In genomic region chr7:98057157-98057556, GRCh38 we compare ENCODE assay signal across 2 cellular contexts.
TF ChIP-seq lines count a peak whose summit lies in the region.

No MANE protein-coding gene starts in this region.

TF ChIP-seq in HEK293, 187 proteins besides CTCF, POLR2A, EP300 and RAD21:
- TF ChIP-seq ZNF121 (tag by site-specific recombination; IDR thresholded peaks at IDR 0.05): peak; percentile 86
- no peak for TF ChIP-seq SP2 (tag by site-specific recombination; IDR thresholded peaks at IDR 0.05)

TF ChIP-seq in H1, 55 proteins besides CTCF, POLR2A, EP300 and RAD21:
- TF ChIP-seq KDM1A (IDR thresholded peaks at IDR 0.05; ENCODE audit: borderline replicate concordance, low read length) (0 out of 2 replicates have a peak, but pooled peaks have one; percentile 24), POU5F1 (IDR thresholded peaks at IDR 0.05; ENCODE audit: low read depth, low read length) (no peak)
